ENCODE assay signal across 11 cellular contexts in genomic region chr4:7973545-7973981, GRCh38. TPM values are rescaled to one million over a fixed set of nuclear protein-coding genes. Genes with fewer than 3 reads are reported as not detected.
DNase-seq lines count a peak whose midpoint lies in the region; ATAC-seq, FAIRE-seq and TF ChIP-seq lines count a peak whose summit lies in the region.
"Had no signal": no experiment of that assay in that cellular context is flagged by ENCODE, and none has a peak within 500 bp of the region (broad histone marks: within the 10 kb centered on the region; RNA-seq: fewer than 3 reads in every experiment).

No MANE protein-coding gene starts in this region.

- H3K4me3 Mint-ChIP-seq in MCF 10A (ENCODE audit: unreplicated experiment) (no peak overlapping the region), Caco-2 (ENCODE audit: unreplicated experiment) (no peak overlapping the region), CD14-positive monocyte (no peak overlapping the region), glutamatergic neuron (ENCODE audit: unreplicated experiment) (no peak overlapping the region)

- H3K27ac ChIP-seq in A549 (peak overlapping the region; percentile 10 to 97; a peak in 3 of 6 replicates), GM23248 (peak overlapping the region; percentile 62)
- H3K27ac ChIP-seq: lower lobe of right lung had no signal

- BruUV-seq in MCF 10A (replicated peaks; lab: Mats Ljungman, UMichigan) (no TSS peak), Caco-2 (replicated peaks; lab: Mats Ljungman, UMichigan) (no TSS peak)

- no peaks in the 10 kb centered on the region for H4K20me1 ChIP-seq in GM23248 (ENCODE audit: insufficient read depth)

- H3K4me1 Mint-ChIP-seq in MCF 10A (ENCODE audit: insufficient read depth, unreplicated experiment) (peaks cover 55% of the 10 kb centered on the region), Caco-2 (ENCODE audit: low read depth, unreplicated experiment) (peaks cover 47% of the 10 kb centered on the region), CD14-positive monocyte (peaks cover 8% of the 10 kb centered on the region), glutamatergic neuron (ENCODE audit: low read depth, unreplicated experiment) (peaks cover 26% of the 10 kb centered on the region)

- H3K27me3 Mint-ChIP-seq in MCF 10A (ENCODE audit: insufficient read depth, unreplicated experiment), result no peaks in the 10 kb centered on the region
- no peaks in the 10 kb centered on the region for H3K27me3 Mint-ChIP-seq in Caco-2 (ENCODE audit: insufficient read depth, unreplicated experiment)
- peaks cover 13 to 24% (median 24%) of the 10 kb centered on the region in 3 donors for H3K27me3 Mint-ChIP-seq in CD14-positive monocyte (ENCODE audit: low read depth in 3 of 3)
- H3K27me3 Mint-ChIP-seq in glutamatergic neuron (ENCODE audit: unreplicated experiment), result peaks cover 7% of the 10 kb centered on the region

- no peak overlapping the region for H3K4me2 ChIP-seq in A549
- peak overlapping the region; percentile 33 for H3K4me2 ChIP-seq in GM23248 (ENCODE audit: unreplicated experiment)

- ATAC-seq in A549, result no peak
- no peak for ATAC-seq in GM21528 (IDR thresholded peaks at IDR 0.05; ENCODE audit: low FRiP score, unreplicated experiment)
- ATAC-seq: lower lobe of right lung had no signal

- DNase-seq in A549 (ENCODE audit: low read depth in 1 of 2, low spot score in 1 of 2) (no peak), GM23248 (peak; percentile 86), MCF 10A (ENCODE audit: unreplicated experiment) (peak; percentile 73), kidney glomerular epithelial cell (lab: John Stamatoyannopoulos, UW) (peak; percentile 76), Caco-2 (no peak), CD14-positive monocyte (ENCODE audit: low spot score) (no peak), glutamatergic neuron (no peak)
- DNase-seq: lower lobe of right lung, spleen, SW 1271 had no signal

- H3K27ac Mint-ChIP-seq in MCF 10A (ENCODE audit: low read depth, unreplicated experiment), result peak overlapping the region; percentile 42
- no peak overlapping the region for H3K27ac Mint-ChIP-seq in Caco-2 (ENCODE audit: unreplicated experiment)
- no peak overlapping the region for H3K27ac Mint-ChIP-seq in CD14-positive monocyte
- H3K27ac Mint-ChIP-seq in glutamatergic neuron (ENCODE audit: unreplicated experiment), result no peak overlapping the region

- no peak for TF ChIP-seq EP300 in A549 (IDR thresholded peaks at IDR 0.05)

- peaks cover 58% of the 10 kb centered on the region for H3K4me1 ChIP-seq in A549
- peaks cover 47% of the 10 kb centered on the region for H3K4me1 ChIP-seq in GM23248 (ENCODE audit: insufficient read depth)
- peaks cover 57% of the 10 kb centered on the region for H3K4me1 ChIP-seq in Caco-2

- H3K9me3 ChIP-seq in A549, result no peaks in the 10 kb centered on the region
- H3K9me3 ChIP-seq in GM23248 (ENCODE audit: low read depth), result no peaks in the 10 kb centered on the region
- H3K9me3 ChIP-seq in Caco-2, result no peaks in the 10 kb centered on the region
- H3K9me3 ChIP-seq: lower lobe of right lung, spleen had no signal

- CTCF ChIA-PET in A549 (lab: Yijun Ruan, JAX) (no interaction called here), MCF 10A (lab: Yijun Ruan, JAX) (interaction anchor here (0.6 to 1.4 kb wide), 5 partner anchors 13 to 511 kb away, joined by 3 to 4 read pairs (median 3); no protein-coding TSS in a partner anchor), Caco-2 (lab: Charles Lee) (interaction anchor here (0.6 kb wide), 2 partner anchors 36 to 67 kb away, joined by 3 to 4 read pairs; no protein-coding TSS in a partner anchor)

- no peaks in the 10 kb centered on the region for H3K36me3 ChIP-seq in GM23248 (ENCODE audit: low read depth)
- no peaks in the 10 kb centered on the region for H3K36me3 ChIP-seq in Caco-2 (ENCODE audit: control insufficient read depth, insufficient read depth, low read length)
- H3K36me3 ChIP-seq: lower lobe of right lung had no signal

- no peaks in the 10 kb centered on the region for H3K9me2 ChIP-seq in GM23248 (ENCODE audit: insufficient read depth)

- POLR2A ChIA-PET in A549 (lab: Yijun Ruan, JAX), result no interaction called here
- POLR2A ChIA-PET in MCF 10A (lab: Yijun Ruan, JAX), result interaction anchor here (0.6 to 1.8 kb wide), 4 partner anchors 8 to 35 kb away, joined by 3 to 8 read pairs (median 6); no protein-coding TSS in a partner anchor
- POLR2A ChIA-PET in Caco-2 (lab: Charles Lee), result no interaction called here

- H3K27me3 ChIP-seq in GM23248 (replicated peaks; ENCODE audit: insufficient read depth) (no peaks in the 10 kb centered on the region), Caco-2 (replicated peaks; ENCODE audit: control insufficient read depth, insufficient read depth, low read length) (no peaks in the 10 kb centered on the region)
- H3K27me3 ChIP-seq: spleen had no signal

- in situ Hi-C loops in GM23248 (cut with MboI), result no loop called here

- no peak overlapping the region for H2AFZ ChIP-seq in GM23248

- no peak overlapping the region for H3K4me3 ChIP-seq in A549
- no peak overlapping the region for H3K4me3 ChIP-seq in GM23248
- no peak overlapping the region for H3K4me3 ChIP-seq in Caco-2 (ENCODE audit: low read depth, low read length)
- H3K4me3 ChIP-seq: lower lobe of right lung, spleen had no signal

- TF ChIP-seq CTCF in A549 (IDR thresholded peaks at IDR 0.05), result no peak
- TF ChIP-seq CTCF in MCF 10A (IDR thresholded peaks at IDR 0.05; ENCODE audit: unreplicated experiment), result no peak
- no peak for TF ChIP-seq CTCF in Caco-2 (IDR thresholded peaks at IDR 0.05; ENCODE audit: insufficient read depth in 1 of 2, low read depth in 1 of 2, low read length in 1 of 2, severe bottlenecking in 1 of 2, unreplicated experiment in 1 of 2)
- no peak for TF ChIP-seq CTCF in CD14-positive monocyte (IDR thresholded peaks at IDR 0.05)
- no peak for TF ChIP-seq CTCF in glutamatergic neuron (IDR thresholded peaks at IDR 0.05; ENCODE audit: partially characterized antibody, unreplicated experiment)

- intact Hi-C loops in MCF 10A (cut with micrococcal nuclease) (no loop called here), Caco-2 (cut with micrococcal nuclease; ENCODE audit: unreplicated experiment) (no loop called here), CD14-positive monocyte (cut with micrococcal nuclease) (no loop called here)

- no peaks in the 10 kb centered on the region for H3K79me2 ChIP-seq in GM23248 (ENCODE audit: insufficient read depth)

- TF ChIP-seq POLR2A in A549 (IDR thresholded peaks at IDR 0.05; ENCODE audit: low read length), result no peak

- WGBS in A549 (ENCODE audit: missing lambda C conversion rate), result 43% methylated on average over 7 of the region's 10 CpGs
- 27 to 29% methylated on average over 10 of the region's 10 CpGs for WGBS in GM23248 (ENCODE audit: low coverage in 1 of 2, low lambda C conversion rate in 2 of 2, missing lambda C conversion rate in 2 of 2), 2 experiments

- H3K9me3 Mint-ChIP-seq in MCF 10A (ENCODE audit: unreplicated experiment) (no peaks in the 10 kb centered on the region), Caco-2 (ENCODE audit: unreplicated experiment) (no peaks in the 10 kb centered on the region), CD14-positive monocyte (peaks cover 0 to 6% (median 0%) of the 10 kb centered on the region in 7 donors), glutamatergic neuron (ENCODE audit: unreplicated experiment) (peaks cover 14% of the 10 kb centered on the region)

- peaks cover 21% of the 10 kb centered on the region for H3F3A ChIP-seq in GM23248 (ENCODE audit: insufficient read depth)

- H3K9ac ChIP-seq in GM23248, result peak overlapping the region; percentile 36; the same call in 1 of the 2 replicates

- H3K36me3 Mint-ChIP-seq in MCF 10A (ENCODE audit: insufficient read depth, unreplicated experiment) (no peaks in the 10 kb centered on the region), Caco-2 (ENCODE audit: insufficient read depth, unreplicated experiment) (peaks cover 20% of the 10 kb centered on the region), CD14-positive monocyte (no peaks in the 10 kb centered on the region), glutamatergic neuron (ENCODE audit: unreplicated experiment) (peaks cover 4% of the 10 kb centered on the region)

- FAIRE-seq in A549 (lab: Jason Lieb, UNC), result no peak

- no peak for TF ChIP-seq RAD21 in A549 (conservative IDR thresholded peaks at IDR 0.05 in 1 of 2, IDR thresholded peaks at IDR 0.05 in 1 of 2)

TF ChIP-seq in A549, 52 proteins besides CTCF, POLR2A, EP300 and RAD21:
- no peak for TF ChIP-seq CHD4 (IDR thresholded peaks at IDR 0.05; ENCODE audit: borderline replicate concordance)
- TF ChIP-seq PHF8 (IDR thresholded peaks at IDR 0.05; ENCODE audit: borderline replicate concordance, low read depth), result no peak
- no peak for TF ChIP-seq MAFK (IDR thresholded peaks at IDR 0.05; ENCODE audit: partially characterized antibody)
- TF ChIP-seq KDM1A (IDR thresholded peaks at IDR 0.05; ENCODE audit: low read depth), result no peak

RNA-seq across cellular contexts. Expression of gene AFAP1, which starts 33.9 kb away (rescaled TPM):
- polyA plus RNA-seq in A549 (2011; rRNA removed) (18.9 and 25.4 TPM in 2 replicates), A549 (2017; fragmentation: RNase III; extraction: RNeasy Plus Mini Kit Qiagen cat#74134 plus additional on column Dnase treatment) (29.6 to 37.6 TPM (median 33.0 TPM) in 3 replicates), GM23248 (2016; fragmentation: Nextera tagmentation; extraction: Ambion mirVana) (52.0 and 54.4 TPM in 2 replicates), CD14-positive monocyte (not detected)
- 20.3 and 26.9 TPM in 2 replicates for polyA plus RNA-seq in A549 (2012; cell fraction: cytosol; rRNA removed)
- polyA plus RNA-seq in A549 (2012; cell fraction: nucleus; rRNA removed), result 38.1 and 45.2 TPM in 2 replicates
- 32.4 and 38.2 TPM in 2 replicates for polyA minus RNA-seq in A549 (2011; rRNA and poly(A)+ RNA removed)
- 103 and 152 TPM in 2 replicates for total RNA-seq in GM23248 (2014; rRNA removed; shearing (Covaris generic))
- total RNA-seq in MCF 10A (2022) (22.5 and 29.4 TPM in 2 replicates), Caco-2 (2022) (27.3 and 27.6 TPM in 2 replicates), glutamatergic neuron (ENCODE audit: unreplicated experiment) (528 TPM)

Comparison
In these comparisons a context has a peak if more than half of its experiments do, and no peak if none do; other contexts are left out.
1. DNase-seq: peak in GM23248 (single experiment), MCF 10A (single experiment) and kidney glomerular epithelial cell (single experiment); none in A549 (0 of 2), Caco-2 (0 of 2), CD14-positive monocyte (single experiment) and glutamatergic neuron (single experiment).